Comparison of ENCODE assay signal across 8 cellular contexts in genomic region chr6:149628865-149629544, GRCh38. TPM values are rescaled to one million over a fixed set of nuclear protein-coding genes. Genes with fewer than 3 reads are reported as not detected.
A peak's percentile ranks its signal among the peaks of the same experiment; 100 is the strongest.
DNase-seq lines count a peak whose midpoint lies in the region; ATAC-seq, FAIRE-seq and TF ChIP-seq lines count a peak whose summit lies in the region.

No MANE protein-coding gene starts in this region.

- DNase-seq in GM12892 (ENCODE audit: insufficient read length): no peak
- DNase-seq in K562 (ENCODE audit: extremely low read depth in 1 of 4, low spot score in 3 of 4): peak in 1 of 4 experiments; percentile 18
- DNase-seq in erythroblast (lab: John Stamatoyannopoulos, UW): no peak
- DNase-seq in ecto neural progenitor cell (ENCODE audit: low spot score): no peak
- no peak for DNase-seq in D341Med (ENCODE audit: low spot score)
- DNase-seq in NCI-H1092 treated with DMSO at 0.1 percent for 48 hours (lab: John Stamatoyannopoulos, UW): no peak

- H4K20me1 ChIP-seq in K562 (replicated peaks; ENCODE audit: control insufficient read depth, insufficient read depth, low read length): no peaks in the 10 kb centered on the region

- in situ Hi-C loops in K562 (cut with MboI): no loop called here

- TF ChIP-seq RAD21 in K562 (CRISPR knock-in tag; conservative IDR thresholded peaks at IDR 0.05 in 1 of 2, IDR thresholded peaks at IDR 0.05 in 1 of 2): no peak

- TF ChIP-seq POLR2A in GM12892 (IDR thresholded peaks at IDR 0.05; ENCODE audit: low read depth, low read length): no peak
- TF ChIP-seq POLR2A in K562 (conservative IDR thresholded peaks at IDR 0.05): no peak
- no peak for TF ChIP-seq POLR2A in erythroblast (IDR thresholded peaks at IDR 0.05; ENCODE audit: low read length)

- no peaks in the 10 kb centered on the region for H3K27me3 ChIP-seq in K562 (ENCODE audit: control insufficient read depth in 2 of 2, insufficient read depth in 2 of 2, low read length in 2 of 2)

- 90% methylated on average over 4 of the region's 4 CpGs for whole genome bisulfite sequencing in K562 (ENCODE audit: insufficient coverage, low coverage, missing lambda C conversion rate)

- peaks cover 41% of the 10 kb centered on the region; the same call in 2 of the 3 replicates for H3K36me3 ChIP-seq in K562 (ENCODE audit: control insufficient read depth, insufficient read depth, low read length)

- intact Hi-C loops in K562 (cut with micrococcal nuclease): no loop called here

- peak; percentile 85 for FAIRE-seq in GM12892 (lab: Jason Lieb, UNC)
- no peak for FAIRE-seq in K562 (lab: Jason Lieb, UNC)

- TF ChIP-seq EP300 in K562 (IDR thresholded peaks at IDR 0.05; ENCODE audit: low read length): no peak

- H3K27ac ChIP-seq in K562 (ENCODE audit: extremely low read depth, low read depth, low read length): no peak overlapping the region

- H2AFZ ChIP-seq in K562 (ENCODE audit: low read depth, low read length): no peak overlapping the region

- no peaks in the 10 kb centered on the region for H3K9me3 ChIP-seq in K562 (replicated peaks; ENCODE audit: control insufficient read depth, insufficient read depth, low read depth, low read length)

- H3K4me1 ChIP-seq in K562 (replicated peaks in 1 of 2; ENCODE audit: control insufficient read depth in 2 of 2, insufficient read depth in 2 of 2, low read length in 2 of 2): no peaks in the 10 kb centered on the region

- CTCF ChIA-PET in K562 (lab: Yijun Ruan, JAX; ENCODE audit: low intra/inter-chr PET ratio): no interaction called here

- TF ChIP-seq CTCF in K562 (IDR thresholded peaks at IDR 0.05 in 2 of 3, conservative IDR thresholded peaks at IDR 0.05 in 1 of 3; ENCODE audit: insufficient read depth in 2 of 3, low read depth in 1 of 3, low read length in 3 of 3): peak in 1 of 3 experiments; percentile 9; a peak in 1 of 6 replicates

- no peak overlapping the region for H3K4me3 ChIP-seq in K562

- no peak overlapping the region for H3K4me2 ChIP-seq in K562 (ENCODE audit: insufficient read depth, low read length)

- peak; percentile 71 for ATAC-seq in GM19467 (IDR thresholded peaks at IDR 0.05; ENCODE audit: unreplicated experiment)
- peak; percentile 62 for ATAC-seq in HG03108 (IDR thresholded peaks at IDR 0.05; ENCODE audit: unreplicated experiment)
- peak; percentile 64 for ATAC-seq in K562

- no peaks in the 10 kb centered on the region for H3K79me2 ChIP-seq in K562 (ENCODE audit: control insufficient read depth, insufficient read depth, low read length)

- H3K9ac ChIP-seq in K562 (ENCODE audit: insufficient read depth in 1 of 2, low read depth in 2 of 2, low read length in 2 of 2): no peak overlapping the region

- no peaks in the 10 kb centered on the region for H3K9me1 ChIP-seq in K562 (ENCODE audit: control insufficient read depth, insufficient read depth, low read length)

- no TSS peak for BruUV-seq in K562 (replicated peaks; lab: Mats Ljungman, UMichigan)

- POLR2A ChIA-PET in K562 (lab: Yijun Ruan, JAX): interaction anchor here (0.9 to 1.6 kb wide), 3 partner anchors 16 to 91 kb away, joined by 3 to 5 read pairs (median 3); no protein-coding TSS in a partner anchor

TF ChIP-seq in K562, 482 proteins besides CTCF, POLR2A, EP300 and RAD21:
- TF ChIP-seq RAD51 (IDR thresholded peaks at IDR 0.05; ENCODE audit: borderline replicate concordance, low read depth) (0 out of 2 replicates have a peak, but pooled peaks have one; percentile 16), NFE2 (IDR thresholded peaks at IDR 0.05; ENCODE audit: low read depth) (0 out of 2 replicates have a peak, but pooled peaks have one; percentile 46), U2AF2 (optimal IDR thresholded peaks at IDR 0.05; ENCODE audit: low read depth, low read length) (no peak)

RNA-seq across cellular contexts. Expression of gene KATNA1, which starts 19.5 kb away (rescaled TPM):
- polyA plus RNA-seq in GM12892 (2012; ENCODE audit: missing spikeins): 18.9 TPM
- total RNA-seq in K562 (2011; cell fraction: chromatin; rRNA removed; ENCODE audit: low replicate concordance): 55.2 and 95.6 TPM in 2 replicates
- 29.5 and 30.9 TPM in 2 replicates for total RNA-seq in K562 (2011; cell fraction: nucleolus; rRNA removed)
- total RNA-seq in K562 (2011; cell fraction: nucleoplasm; rRNA removed): 37.0 and 41.8 TPM in 2 replicates
- total RNA-seq in K562 (2014; rRNA removed): 41.1 and 45.0 TPM in 2 replicates
- 53.5 and 63.0 TPM in 2 replicates for total RNA-seq in K562 (2014; rRNA removed; fragmentation: Illumina TruSeq; extraction: Trizol)
- total RNA-seq in K562 (2015; rRNA removed; fragmentation: Illumina TruSeq; extraction: Trizol): 40.6 and 44.5 TPM in 2 replicates
- 33.9 and 34.6 TPM in 2 replicates for total RNA-seq in K562 (2021)
- 58.1 and 76.9 TPM in 2 replicates for polyA plus RNA-seq in K562 (2011; rRNA removed)
- polyA plus RNA-seq in K562 (2011; cell fraction: cytosol; rRNA removed): 18.7 and 24.8 TPM in 2 replicates
- polyA plus RNA-seq in K562 (2011; cell fraction: nucleus; rRNA removed): 22.6 and 33.0 TPM in 2 replicates
- 29.5 and 31.6 TPM in 2 replicates for polyA plus RNA-seq in K562 (2012)
- 55.0 and 56.7 TPM in 2 replicates for polyA plus RNA-seq in K562 (2014; fragmentation: Illumina TruSeq; extraction: Trizol)
- 10 to 100 TPM; 22.5 to 33.3 TPM for polyA plus RNA-seq in K562 (2014; fragmentation: Nextera tagmentation; extraction: Ambion mirVana)
- polyA plus RNA-seq in K562 (2014; rRNA removed): 41.8 and 47.5 TPM in 2 replicates
- polyA minus RNA-seq in K562 (2011; rRNA and poly(A)+ RNA removed): 74.6 and 86.8 TPM in 2 replicates
- 27.4 and 28.3 TPM in 2 replicates for polyA minus RNA-seq in K562 (2011; cell fraction: cytosol; rRNA and poly(A)+ RNA removed)
- 20.9 and 34.8 TPM in 2 replicates for polyA minus RNA-seq in K562 (2011; cell fraction: nucleus; rRNA and poly(A)+ RNA removed)
